ENCODE assay signal across 1 cellular context in the genomic region with DNA sequence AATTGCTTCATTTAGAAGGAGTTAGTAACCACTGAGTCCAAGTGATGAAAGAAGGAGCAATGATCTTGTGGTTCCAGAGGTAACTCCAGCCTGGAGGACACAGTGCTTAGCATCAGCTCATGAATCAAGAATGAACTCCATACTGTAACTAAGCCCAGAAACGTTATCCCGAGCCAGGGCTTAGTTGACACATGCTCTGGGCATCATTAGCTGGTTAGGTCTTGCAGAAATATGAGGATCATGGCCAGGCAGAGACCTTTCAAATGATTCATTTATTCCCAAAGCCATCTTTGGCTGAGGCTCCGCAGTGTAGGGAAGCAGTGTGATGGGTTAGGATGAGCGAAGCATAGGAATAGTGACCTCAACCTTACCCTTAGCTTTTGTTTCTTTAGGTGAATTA.
TF ChIP-seq lines count a peak whose summit lies in the region.

No MANE protein-coding gene starts in this region.

TF ChIP-seq in HepG2, 621 proteins besides CTCF, POLR2A, EP300 and RAD21 (continued from another document):
- TF ChIP-seq, protein P1, sequence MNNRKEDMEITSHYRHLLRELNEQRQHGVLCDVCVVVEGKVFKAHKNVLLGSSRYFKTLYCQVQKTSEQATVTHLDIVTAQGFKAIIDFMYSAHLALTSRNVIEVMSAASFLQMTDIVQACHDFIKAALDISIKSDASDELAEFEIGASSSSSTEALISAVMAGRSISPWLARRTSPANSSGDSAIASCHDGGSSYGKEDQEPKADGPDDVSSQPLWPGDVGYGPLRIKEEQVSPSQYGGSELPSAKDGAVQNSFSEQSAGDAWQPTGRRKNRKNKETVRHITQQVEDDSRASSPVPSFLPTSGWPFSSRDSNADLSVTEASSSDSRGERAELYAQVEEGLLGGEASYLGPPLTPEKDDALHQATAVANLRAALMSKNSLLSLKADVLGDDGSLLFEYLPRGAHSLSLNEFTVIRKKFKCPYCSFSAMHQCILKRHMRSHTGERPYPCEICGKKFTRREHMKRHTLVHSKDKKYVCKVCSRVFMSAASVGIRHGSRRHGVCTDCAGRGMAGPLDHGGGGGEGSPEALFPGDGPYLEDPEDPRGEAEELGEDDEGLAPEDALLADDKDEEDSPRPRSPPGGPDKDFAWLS (CRISPR knock-in tag; IDR thresholded peaks at IDR 0.05; ENCODE audit: borderline replicate concordance), result no peak
- TF ChIP-seq ADNP (CRISPR knock-in tag; IDR thresholded peaks at IDR 0.05) (no peak), ZNF720 (CRISPR knock-in tag; IDR thresholded peaks at IDR 0.05) (no peak)
- TF ChIP-seq, protein P2, sequence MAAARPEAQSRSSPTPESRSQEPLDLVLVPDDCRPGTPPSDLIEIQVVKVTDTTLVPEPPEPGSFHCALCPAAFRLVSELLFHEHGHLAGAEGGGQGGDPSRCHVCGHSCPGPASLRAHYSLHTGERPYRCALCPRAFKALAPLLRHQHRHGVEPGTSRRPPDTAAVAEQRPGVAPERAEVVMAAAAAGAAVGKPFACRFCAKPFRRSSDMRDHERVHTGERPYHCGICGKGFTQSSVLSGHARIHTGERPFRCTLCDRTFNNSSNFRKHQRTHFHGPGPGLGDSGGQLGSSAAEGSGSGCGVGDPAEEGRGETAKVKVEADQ (CRISPR knock-in tag; IDR thresholded peaks at IDR 0.05; ENCODE audit: borderline replicate concordance), result no peak
- TF ChIP-seq, protein P3, sequence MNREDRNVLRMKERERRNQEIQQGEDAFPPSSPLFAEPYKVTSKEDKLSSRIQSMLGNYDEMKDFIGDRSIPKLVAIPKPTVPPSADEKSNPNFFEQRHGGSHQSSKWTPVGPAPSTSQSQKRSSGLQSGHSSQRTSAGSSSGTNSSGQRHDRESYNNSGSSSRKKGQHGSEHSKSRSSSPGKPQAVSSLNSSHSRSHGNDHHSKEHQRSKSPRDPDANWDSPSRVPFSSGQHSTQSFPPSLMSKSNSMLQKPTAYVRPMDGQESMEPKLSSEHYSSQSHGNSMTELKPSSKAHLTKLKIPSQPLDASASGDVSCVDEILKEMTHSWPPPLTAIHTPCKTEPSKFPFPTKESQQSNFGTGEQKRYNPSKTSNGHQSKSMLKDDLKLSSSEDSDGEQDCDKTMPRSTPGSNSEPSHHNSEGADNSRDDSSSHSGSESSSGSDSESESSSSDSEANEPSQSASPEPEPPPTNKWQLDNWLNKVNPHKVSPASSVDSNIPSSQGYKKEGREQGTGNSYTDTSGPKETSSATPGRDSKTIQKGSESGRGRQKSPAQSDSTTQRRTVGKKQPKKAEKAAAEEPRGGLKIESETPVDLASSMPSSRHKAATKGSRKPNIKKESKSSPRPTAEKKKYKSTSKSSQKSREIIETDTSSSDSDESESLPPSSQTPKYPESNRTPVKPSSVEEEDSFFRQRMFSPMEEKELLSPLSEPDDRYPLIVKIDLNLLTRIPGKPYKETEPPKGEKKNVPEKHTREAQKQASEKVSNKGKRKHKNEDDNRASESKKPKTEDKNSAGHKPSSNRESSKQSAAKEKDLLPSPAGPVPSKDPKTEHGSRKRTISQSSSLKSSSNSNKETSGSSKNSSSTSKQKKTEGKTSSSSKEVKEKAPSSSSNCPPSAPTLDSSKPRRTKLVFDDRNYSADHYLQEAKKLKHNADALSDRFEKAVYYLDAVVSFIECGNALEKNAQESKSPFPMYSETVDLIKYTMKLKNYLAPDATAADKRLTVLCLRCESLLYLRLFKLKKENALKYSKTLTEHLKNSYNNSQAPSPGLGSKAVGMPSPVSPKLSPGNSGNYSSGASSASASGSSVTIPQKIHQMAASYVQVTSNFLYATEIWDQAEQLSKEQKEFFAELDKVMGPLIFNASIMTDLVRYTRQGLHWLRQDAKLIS (CRISPR knock-in tag; IDR thresholded peaks at IDR 0.05), result no peak
